Comparison of ENCODE assay signal across 9 cellular contexts in genomic region chr5:157918811-157919742, GRCh38.
DNase-seq lines count a peak whose midpoint lies in the region; ATAC-seq and TF ChIP-seq lines count a peak whose summit lies in the region.
"Had no signal": no experiment of that assay in that cellular context is flagged by ENCODE, and none has a peak within 500 bp of the region (broad histone marks: within the 10 kb centered on the region; RNA-seq: fewer than 3 reads in every experiment).

No MANE protein-coding gene starts in this region.

- peak; percentile 52 for ATAC-seq in effector memory CD8-positive, alpha-beta T cell (replicated peaks)
- peak; percentile 82 to 85 for ATAC-seq in stimulated activated naive B cell treated with anti-CD40 and anti-IgM and Interleukin-4, amounts not matched to agents 10 μg/mL and 1 μg/mL and 100 μg/mL, for 72 hours (replicated peaks)
- ATAC-seq in GM19395 (IDR thresholded peaks at IDR 0.05; ENCODE audit: unreplicated experiment) (no peak), left cardiac atrium (no peak)

- peak in 1 of 2 donors; percentile 53 for TF ChIP-seq POLR2A in Peyer's patch (IDR thresholded peaks at IDR 0.05)

- peak; percentile 29 for DNase-seq in NCI-H2107 treated with DMSO at 0.1 percent for 48 hours (lab: John Stamatoyannopoulos, UW; ENCODE audit: unreplicated experiment)
- DNase-seq in NCI-H2107 (lab: John Stamatoyannopoulos, UW), result no peak
- peak in 2 of 3 donors; percentile 64 to 66 for DNase-seq in Peyer's patch
- no peak for DNase-seq in effector memory CD8-positive, alpha-beta T cell
- peak; percentile 63 for DNase-seq in stimulated activated naive B cell treated with anti-CD40 and anti-IgM and Interleukin-4, amounts not matched to agents 10 μg/mL and 1 μg/mL and 100 μg/mL, for 72 hours
- DNase-seq in osteoblast (ENCODE audit: insufficient read length, low spot score, missing footprints), result no peak
- DNase-seq in left cardiac atrium, result no peak

- H3K27me3 ChIP-seq in Peyer's patch (no peaks in the 10 kb centered on the region), osteoblast (ENCODE audit: insufficient read depth, low read length) (peaks cover 3% of the 10 kb centered on the region)

- H3K79me2 ChIP-seq in osteoblast (ENCODE audit: insufficient read depth, low read length), result no peaks in the 10 kb centered on the region

- no peak for TF ChIP-seq CTCF in Peyer's patch (IDR thresholded peaks at IDR 0.05)
- no peak for TF ChIP-seq CTCF in osteoblast (IDR thresholded peaks at IDR 0.05; ENCODE audit: extremely low read depth, low read depth, low read length)

- no peaks in the 10 kb centered on the region for H3K36me3 Mint-ChIP-seq in effector memory CD8-positive, alpha-beta T cell (ENCODE audit: insufficient read depth)
- H3K36me3 Mint-ChIP-seq in stimulated activated naive B cell treated with anti-CD40 and anti-IgM and Interleukin-4, amounts not matched to agents 10 μg/mL and 1 μg/mL and 100 μg/mL, for 72 hours, result no peaks in the 10 kb centered on the region

- peak overlapping the region; percentile 38 to 89 (median 58) for H3K27ac ChIP-seq in Peyer's patch
- H3K27ac ChIP-seq in osteoblast (ENCODE audit: low read depth, low read length), result no peak overlapping the region
- H3K27ac ChIP-seq: C4-2B had no signal

- H3K36me3 ChIP-seq in Peyer's patch (no peaks in the 10 kb centered on the region), osteoblast (ENCODE audit: insufficient read depth, low read length) (no peaks in the 10 kb centered on the region)

- peaks cover 5 to 18% of the 10 kb centered on the region in 2 donors for H3K4me1 Mint-ChIP-seq in effector memory CD8-positive, alpha-beta T cell (ENCODE audit: low read depth in 2 of 2)
- H3K4me1 Mint-ChIP-seq in stimulated activated naive B cell treated with anti-CD40 and anti-IgM and Interleukin-4, amounts not matched to agents 10 μg/mL and 1 μg/mL and 100 μg/mL, for 72 hours, result peaks cover 29 to 50% of the 10 kb centered on the region in 2 donors

- peak overlapping the region in 1 of 2 donors; percentile 63 for H3K4me3 Mint-ChIP-seq in effector memory CD8-positive, alpha-beta T cell
- H3K4me3 Mint-ChIP-seq in stimulated activated naive B cell treated with anti-CD40 and anti-IgM and Interleukin-4, amounts not matched to agents 10 μg/mL and 1 μg/mL and 100 μg/mL, for 72 hours, result peak overlapping the region; percentile 69 to 75

- H3K4me1 ChIP-seq in Peyer's patch (peaks cover 0 to 30% (median under 1%) of the 10 kb centered on the region in 4 donors), osteoblast (ENCODE audit: insufficient read depth, low read length) (peaks cover 7% of the 10 kb centered on the region)

- H3K4me3 ChIP-seq in Peyer's patch (peak overlapping the region in 2 of 4 donors; percentile 25 to 31), osteoblast (ENCODE audit: insufficient read depth, low read length) (no peak overlapping the region)

- no peaks in the 10 kb centered on the region for H4K20me1 ChIP-seq in osteoblast (ENCODE audit: insufficient read depth, low read length)

- H3K27me3 Mint-ChIP-seq in effector memory CD8-positive, alpha-beta T cell, result peaks cover 0 to 10% of the 10 kb centered on the region in 2 donors
- H3K27me3 Mint-ChIP-seq in stimulated activated naive B cell treated with anti-CD40 and anti-IgM and Interleukin-4, amounts not matched to agents 10 μg/mL and 1 μg/mL and 100 μg/mL, for 72 hours, result no peaks in the 10 kb centered on the region

- H3K9me3 ChIP-seq in Peyer's patch (no peaks in the 10 kb centered on the region), osteoblast (ENCODE audit: low read depth, low read length) (no peaks in the 10 kb centered on the region)

- H3K9me3 Mint-ChIP-seq in effector memory CD8-positive, alpha-beta T cell, result no peaks in the 10 kb centered on the region
- H3K9me3 Mint-ChIP-seq in stimulated activated naive B cell treated with anti-CD40 and anti-IgM and Interleukin-4, amounts not matched to agents 10 μg/mL and 1 μg/mL and 100 μg/mL, for 72 hours, result no peaks in the 10 kb centered on the region

- H2AFZ ChIP-seq in osteoblast (ENCODE audit: low read length), result no peak overlapping the region

- no peak overlapping the region for H3K4me2 ChIP-seq in osteoblast (ENCODE audit: insufficient read depth, low read length)

- peak overlapping the region; percentile 68 to 69 for H3K27ac Mint-ChIP-seq in effector memory CD8-positive, alpha-beta T cell
- H3K27ac Mint-ChIP-seq in stimulated activated naive B cell treated with anti-CD40 and anti-IgM and Interleukin-4, amounts not matched to agents 10 μg/mL and 1 μg/mL and 100 μg/mL, for 72 hours, result peak overlapping the region; percentile 98

- intact Hi-C loops in left cardiac atrium (cut with DNase I), result loop anchor here in 1 of 2 donors (1.0 kb wide), 1 partner anchor 64 kb away; no protein-coding TSS in a partner anchor

Comparison
In these comparisons a context has a peak if more than half of its experiments do, and no peak if none do; other contexts are left out.
1. DNase-seq: peak in NCI-H2107 treated with DMSO at 0.1 percent for 48 hours (single experiment), Peyer's patch (2 of 3) and stimulated activated naive B cell treated with anti-CD40 and anti-IgM and Interleukin-4, amounts not matched to agents 10 μg/mL and 1 μg/mL and 100 μg/mL, for 72 hours (single experiment); none in NCI-H2107 (single experiment), effector memory CD8-positive, alpha-beta T cell (0 of 3), osteoblast (single experiment) and left cardiac atrium (single experiment).
2. ATAC-seq: peak in effector memory CD8-positive, alpha-beta T cell (single experiment) and stimulated activated naive B cell treated with anti-CD40 and anti-IgM and Interleukin-4, amounts not matched to agents 10 μg/mL and 1 μg/mL and 100 μg/mL, for 72 hours (2 of 2); none in GM19395 (single experiment) and left cardiac atrium (0 of 2).